ENCODE assay signal across 18 cellular contexts in genomic region chr3:108180214-108180613, GRCh38. TPM values are rescaled to one million over a fixed set of nuclear protein-coding genes. Genes with fewer than 3 reads are reported as not detected.
DNase-seq lines count a peak whose midpoint lies in the region; ATAC-seq and TF ChIP-seq lines count a peak whose summit lies in the region.
"Had no signal": no experiment of that assay in that cellular context is flagged by ENCODE, and none has a peak within 500 bp of the region (broad histone marks: within the 10 kb centered on the region; RNA-seq: fewer than 3 reads in every experiment).

No MANE protein-coding gene starts in this region.

- H3K4me3 ChIP-seq in PC-9 (no peak overlapping the region), fibroblast of lung (replicated peaks in 1 of 4; ENCODE audit: control extremely low read depth in 1 of 4, insufficient read depth in 1 of 4, low read depth in 3 of 4, low read length in 4 of 4) (no peak overlapping the region)
- H3K4me3 ChIP-seq: A549, thyroid gland had no signal

- no peaks in the 10 kb centered on the region for H3K79me2 ChIP-seq in PC-9 (ENCODE audit: low read depth)
- H3K79me2 ChIP-seq in fibroblast of lung (ENCODE audit: control insufficient read depth, insufficient read depth, low read length), result no peaks in the 10 kb centered on the region

- H3K27me3 Mint-ChIP-seq in glutamatergic neuron (ENCODE audit: unreplicated experiment), result no peaks in the 10 kb centered on the region
- H3K27me3 Mint-ChIP-seq: activated CD4-positive, alpha-beta T cell treated with anti-CD3 and anti-CD28 coated beads, Interleukin-2, amount 10 ng/mL, durations not matched to agents 7 days and 5 days; activated T-helper 17 cell treated with anti-CD3 and anti-CD28 coated beads, Interleukin-2, amount 50 U/mL, for 72 hours; brain; T-cell had no signal

- H3K4me1 Mint-ChIP-seq in stimulated activated effector memory CD8-positive, alpha-beta T cell treated with anti-CD3 and anti-CD28 coated beads, Interleukin-12 subunit alpha, Interleukin-12 subunit beta, amount 100 ng/mL, for 72 hours, result peaks cover 11% of the 10 kb centered on the region
- peaks cover 16% of the 10 kb centered on the region for H3K4me1 Mint-ChIP-seq in glutamatergic neuron (ENCODE audit: low read depth, unreplicated experiment)

- TF ChIP-seq CTCF in PC-9 (conservative IDR thresholded peaks at IDR 0.05) (no peak), fibroblast of lung (conservative IDR thresholded peaks at IDR 0.05 in 1 of 2, IDR thresholded peaks at IDR 0.05 in 1 of 2; ENCODE audit: low read depth in 1 of 2, low read length in 2 of 2) (no peak), glutamatergic neuron (IDR thresholded peaks at IDR 0.05; ENCODE audit: partially characterized antibody, unreplicated experiment) (no peak)

- no peaks in the 10 kb centered on the region for H3K9me3 ChIP-seq in PC-9 (ENCODE audit: insufficient read depth, low read depth)
- no peaks in the 10 kb centered on the region for H3K9me3 ChIP-seq in fibroblast of lung (ENCODE audit: control insufficient read depth, insufficient read depth, low read depth, low read length)
- H3K9me3 ChIP-seq: A549, thyroid gland had no signal

- CTCF ChIA-PET in PC-9 (lab: Charles Lee), result no interaction called here

- peaks cover 5% of the 10 kb centered on the region for H3K36me3 Mint-ChIP-seq in stimulated activated effector memory CD8-positive, alpha-beta T cell treated with anti-CD3 and anti-CD28 coated beads, Interleukin-12 subunit alpha, Interleukin-12 subunit beta, amount 100 ng/mL, for 72 hours
- H3K36me3 Mint-ChIP-seq in glutamatergic neuron (ENCODE audit: unreplicated experiment), result no peaks in the 10 kb centered on the region

- no peak for ATAC-seq in stimulated activated effector memory CD8-positive, alpha-beta T cell treated with anti-CD3 and anti-CD28 coated beads, Interleukin-12 subunit alpha, Interleukin-12 subunit beta, amount 100 ng/mL, for 72 hours
- ATAC-seq: A549; activated T-helper 17 cell treated with anti-CD3 and anti-CD28 coated beads, Interleukin-2, amount 50 U/mL, for 72 hours; HepG2; T-cell had no signal

- DNase-seq in NCI-H1436 (lab: John Stamatoyannopoulos, UW) (peak; percentile 62), NCI-H1436 treated with DMSO at 0.1 percent for 48 hours (lab: John Stamatoyannopoulos, UW) (no peak), PC-9 (peak in 1 of 2 experiments; percentile 65), fibroblast of lung (ENCODE audit: low read depth in 2 of 2) (peak; percentile 52 to 91), glutamatergic neuron (no peak), foreskin melanocyte (no peak)
- DNase-seq in stimulated activated effector memory CD8-positive, alpha-beta T cell treated with anti-CD3 and anti-CD28 coated beads, Interleukin-12 subunit alpha, Interleukin-12 subunit beta, amount 100 ng/mL, for 72 hours (ENCODE audit: low spot score in 2 of 2), result no peak
- no peak for DNase-seq in activated CD4-positive, alpha-beta T cell treated with anti-CD3 and anti-CD28 coated beads for 1 hour
- DNase-seq: activated CD4-positive, alpha-beta T cell treated with anti-CD3 and anti-CD28 coated beads, Interleukin-2, amount 10 ng/mL, durations not matched to agents 7 days and 5 days; hypothalamus; NCI-H2029; stimulated activated CD4-positive, alpha-beta T cell treated with anti-CD3 and anti-CD28 coated beads, Interleukin-15, amount 100 ng/mL, for 24 hours; T-cell; thyroid gland had no signal

- intact Hi-C loops in PC-9 (cut with micrococcal nuclease; ENCODE audit: unreplicated experiment), result no loop called here

- no peaks in the 10 kb centered on the region for H3K27me3 ChIP-seq in PC-9 (ENCODE audit: insufficient read depth, low read depth)
- H3K27me3 ChIP-seq in fibroblast of lung (ENCODE audit: control insufficient read depth, insufficient read depth, low read length), result no peaks in the 10 kb centered on the region
- H3K27me3 ChIP-seq: thyroid gland had no signal

- H3K4me3 Mint-ChIP-seq in stimulated activated effector memory CD8-positive, alpha-beta T cell treated with anti-CD3 and anti-CD28 coated beads, Interleukin-12 subunit alpha, Interleukin-12 subunit beta, amount 100 ng/mL, for 72 hours, result no peak overlapping the region
- no peak overlapping the region for H3K4me3 Mint-ChIP-seq in glutamatergic neuron (ENCODE audit: unreplicated experiment)
- H3K4me3 Mint-ChIP-seq: activated CD4-positive, alpha-beta T cell treated with anti-CD3 and anti-CD28 coated beads, Interleukin-2, amount 10 ng/mL, durations not matched to agents 7 days and 5 days; activated T-helper 17 cell treated with anti-CD3 and anti-CD28 coated beads, Interleukin-2, amount 50 U/mL, for 72 hours; brain; T-cell had no signal

- POLR2A ChIA-PET in PC-9 (lab: Charles Lee; ENCODE audit: unreplicated experiment), result interaction anchor here (0.6 kb wide), 1 partner anchor 35 kb away, joined by 3 read pairs; no protein-coding TSS in a partner anchor

- peak overlapping the region; percentile 34 for H3K27ac Mint-ChIP-seq in stimulated activated effector memory CD8-positive, alpha-beta T cell treated with anti-CD3 and anti-CD28 coated beads, Interleukin-12 subunit alpha, Interleukin-12 subunit beta, amount 100 ng/mL, for 72 hours
- no peak overlapping the region for H3K27ac Mint-ChIP-seq in glutamatergic neuron (ENCODE audit: unreplicated experiment)
- H3K27ac Mint-ChIP-seq: activated CD4-positive, alpha-beta T cell treated with anti-CD3 and anti-CD28 coated beads, Interleukin-2, amount 10 ng/mL, durations not matched to agents 7 days and 5 days; activated T-helper 17 cell treated with anti-CD3 and anti-CD28 coated beads, Interleukin-2, amount 50 U/mL, for 72 hours; T-cell had no signal

- no TSS peak for BruUV-seq in PC-9 (replicated peaks; lab: Mats Ljungman, UMichigan)

- no peaks in the 10 kb centered on the region for H3F3A ChIP-seq in PC-9 (ENCODE audit: insufficient read depth, low read depth)

- H2AFZ ChIP-seq in PC-9 (no peak overlapping the region), fibroblast of lung (ENCODE audit: low read length) (no peak overlapping the region)

- H3K27ac ChIP-seq in PC-9 (peak overlapping the region; percentile 4; the same call in 1 of the 2 replicates), fibroblast of lung (ENCODE audit: insufficient read depth, low read length) (peak overlapping the region; percentile 6)
- H3K27ac ChIP-seq: A549, thyroid gland had no signal

- no peaks in the 10 kb centered on the region for H3K36me3 ChIP-seq in PC-9 (ENCODE audit: low read depth)
- no peaks in the 10 kb centered on the region for H3K36me3 ChIP-seq in fibroblast of lung (ENCODE audit: control insufficient read depth, insufficient read depth, low read length)

- H4K20me1 ChIP-seq in PC-9 (ENCODE audit: insufficient read depth), result no peaks in the 10 kb centered on the region
- no peaks in the 10 kb centered on the region for H4K20me1 ChIP-seq in fibroblast of lung (ENCODE audit: control insufficient read depth, extremely low read depth, insufficient read depth, low read length)

- 0 out of 2 replicates have a peak, but pooled peaks cover 7% of the 10 kb centered on the region for H3K4me1 ChIP-seq in PC-9 (replicated peaks; ENCODE audit: insufficient read depth)
- peaks cover 13% of the 10 kb centered on the region for H3K4me1 ChIP-seq in fibroblast of lung (ENCODE audit: control insufficient read depth, extremely low read depth, insufficient read depth, low read length)

- H3K4me2 ChIP-seq in PC-9, result no peak overlapping the region
- H3K4me2 ChIP-seq in fibroblast of lung (ENCODE audit: extremely low read depth, insufficient read depth, low read length), result peak overlapping the region; percentile 23
- H3K4me2 ChIP-seq: A549 had no signal

- H3K9me3 Mint-ChIP-seq in stimulated activated effector memory CD8-positive, alpha-beta T cell treated with anti-CD3 and anti-CD28 coated beads, Interleukin-12 subunit alpha, Interleukin-12 subunit beta, amount 100 ng/mL, for 72 hours, result no peaks in the 10 kb centered on the region
- no peaks in the 10 kb centered on the region for H3K9me3 Mint-ChIP-seq in glutamatergic neuron (ENCODE audit: unreplicated experiment)

- H3K9ac ChIP-seq in fibroblast of lung (ENCODE audit: insufficient read depth, low read length), result no peak overlapping the region

- H3K9me2 ChIP-seq in PC-9 (ENCODE audit: insufficient read depth), result no peaks in the 10 kb centered on the region

RNA-seq across cellular contexts. Expression of gene IFT57, which starts 42.0 kb away (rescaled TPM):
- total RNA-seq in PC-9 (2021) (55.2 and 65.7 TPM in 2 replicates), fibroblast of lung (60.3 and 66.0 TPM in 2 replicates), glutamatergic neuron (ENCODE audit: unreplicated experiment) (21.4 TPM)
- 55.5 and 57.7 TPM in 2 replicates for polyA plus RNA-seq in fibroblast of lung
- polyA plus RNA-seq in fibroblast of lung (2012), result 42.4 and 49.0 TPM in 2 replicates
- polyA minus RNA-seq in fibroblast of lung (ENCODE audit: low replicate concordance), result 16.3 and 19.1 TPM in 2 replicates

Comparison
In these comparisons a context has a peak if more than half of its experiments do, and no peak if none do; other contexts are left out.
1. DNase-seq: peak in NCI-H1436 (single experiment) and fibroblast of lung (2 of 2); none in NCI-H1436 treated with DMSO at 0.1 percent for 48 hours (single experiment), stimulated activated effector memory CD8-positive, alpha-beta T cell treated with anti-CD3 and anti-CD28 coated beads, Interleukin-12 subunit alpha, Interleukin-12 subunit beta, amount 100 ng/mL, for 72 hours (0 of 2), glutamatergic neuron (single experiment), activated CD4-positive, alpha-beta T cell treated with anti-CD3 and anti-CD28 coated beads for 1 hour (single experiment) and foreskin melanocyte (single experiment).